In genomic region chr5:160514866-160515265, GRCh38 we compare ENCODE assay signal across 27 cellular contexts.
"Had no signal": no experiment of that assay in that cellular context is flagged by ENCODE, and none has a peak within 500 bp of the region (broad histone marks: within the 10 kb centered on the region; RNA-seq: fewer than 3 reads in every experiment).

No MANE protein-coding gene starts in this region.

- H3K4me1 ChIP-seq: left lung, lower lobe of right lung, right atrium auricular region, right lobe of liver, tibial nerve, uterus had no signal

- H3K27ac ChIP-seq: left lung, lower lobe of right lung, ovary, right atrium auricular region, right lobe of liver, tibial nerve, uterus had no signal

- H3K4me1 Mint-ChIP-seq: mesothelial cell of epicardium; naive B cell; natural killer cell; nephron progenitor cell; stimulated activated memory B cell treated with anti-CD40 and anti-IgM and Interleukin-4, amounts not matched to agents 10 μg/mL and 1 μg/mL and 100 μg/mL, for 72 hours; stimulated activated naive CD8-positive, alpha-beta T cell treated with anti-CD3 and anti-CD28 coated beads, Interleukin-15, amount 100 ng/mL, for 72 hours had no signal

- H3K27me3 ChIP-seq: left lung, ovary, right atrium auricular region, right lobe of liver, uterus had no signal

- H3K36me3 Mint-ChIP-seq: mesothelial cell of epicardium, naive B cell, natural killer cell, type B pancreatic cell had no signal

- H3K36me3 ChIP-seq: left lung, lower lobe of right lung, ovary, right atrium auricular region, right lobe of liver, tibial nerve, uterus had no signal

- H3K4me3 ChIP-seq: left lung, lower lobe of right lung, ovary, right atrium auricular region, right lobe of liver, smooth muscle cell, tibial nerve, uterus had no signal

- H3K4me3 Mint-ChIP-seq: mesothelial cell of epicardium; naive B cell; natural killer cell; nephron progenitor cell; stimulated activated memory B cell treated with anti-CD40 and anti-IgM and Interleukin-4, amounts not matched to agents 10 μg/mL and 1 μg/mL and 100 μg/mL, for 72 hours; stimulated activated naive CD8-positive, alpha-beta T cell treated with anti-CD3 and anti-CD28 coated beads, Interleukin-15, amount 100 ng/mL, for 72 hours; type B pancreatic cell had no signal

- H3K9me3 ChIP-seq: left lung, lower lobe of right lung, ovary, right atrium auricular region, right lobe of liver, tibial nerve, uterus had no signal

- H3K27me3 Mint-ChIP-seq: stimulated activated memory B cell treated with anti-CD40 and anti-IgM and Interleukin-4, amounts not matched to agents 10 μg/mL and 1 μg/mL and 100 μg/mL, for 72 hours had no signal

- DNase-seq: hypothalamus; kidney glomerular epithelial cell; left colon; left lung; lower lobe of right lung; mammary epithelial cell; mesenchymal stem cell; naive B cell; natural killer cell; nephron progenitor cell; ovary; right lobe of liver; stimulated activated CD4-positive, alpha-beta T cell treated with anti-CD3 and anti-CD28 coated beads, Interleukin-1b, Interleukin-23, amount 100 ng/mL, for 48 hours; stimulated activated CD4-positive, alpha-beta T cell treated with anti-CD3 and anti-CD28 coated beads, Interleukin-2, amount 100 ng/mL, for 48 hours; stimulated activated CD4-positive, alpha-beta T cell treated with anti-CD3 and anti-CD28 coated beads, Interleukin-4, amount 100 ng/mL, for 4 hours; stimulated activated CD8-positive, alpha-beta memory T cell treated with anti-CD3 and anti-CD28 coated beads, Interleukin-4, amount 100 ng/mL, for 48 hours; stimulated activated naive CD4-positive, alpha-beta T cell treated with Interleukin-2 at 50 U/mL for 16 hours; stimulated activated naive CD8-positive, alpha-beta T cell treated with anti-CD3 and anti-CD28 coated beads, Interleukin-15, amount 100 ng/mL, for 72 hours; substantia nigra; uterus had no signal

- H3K27ac Mint-ChIP-seq: mesothelial cell of epicardium; natural killer cell; nephron progenitor cell; progenitor cell of endocrine pancreas; stimulated activated memory B cell treated with anti-CD40 and anti-IgM and Interleukin-4, amounts not matched to agents 10 μg/mL and 1 μg/mL and 100 μg/mL, for 72 hours; stimulated activated naive CD8-positive, alpha-beta T cell treated with anti-CD3 and anti-CD28 coated beads, Interleukin-15, amount 100 ng/mL, for 72 hours; type B pancreatic cell had no signal

- ATAC-seq: left colon; left lung; lower lobe of right lung; natural killer cell; right lobe of liver; stimulated activated naive CD8-positive, alpha-beta T cell treated with anti-CD3 and anti-CD28 coated beads, Interleukin-15, amount 100 ng/mL, for 72 hours had no signal

- H3K9me3 Mint-ChIP-seq: mesothelial cell of epicardium; naive B cell; natural killer cell; nephron progenitor cell; stimulated activated memory B cell treated with anti-CD40 and anti-IgM and Interleukin-4, amounts not matched to agents 10 μg/mL and 1 μg/mL and 100 μg/mL, for 72 hours; stimulated activated naive CD8-positive, alpha-beta T cell treated with anti-CD3 and anti-CD28 coated beads, Interleukin-15, amount 100 ng/mL, for 72 hours; type B pancreatic cell had no signal
